ENCODE assay signal across 1 cellular context in genomic region chr1:36469163-36469562, GRCh38.
TF ChIP-seq lines count a peak whose summit lies in the region.

No MANE protein-coding gene starts in this region.

TF ChIP-seq in K562, 482 proteins besides CTCF, POLR2A, EP300 and RAD21:
- TF ChIP-seq JUN (IDR thresholded peaks at IDR 0.05; ENCODE audit: borderline replicate concordance, low read depth, low read length) = no peak
- no peak for TF ChIP-seq JUN (CRISPR knock-in tag; IDR thresholded peaks at IDR 0.05; ENCODE audit: borderline replicate concordance)
- no peak for TF ChIP-seq CSDE1 (IDR thresholded peaks at IDR 0.05)
- TF ChIP-seq SETDB1 (IDR thresholded peaks at IDR 0.05; ENCODE audit: low read length) = no peak
- TF ChIP-seq ATF7 (IDR thresholded peaks at IDR 0.05) = no peak
- TF ChIP-seq ARID4B (CRISPR knock-in tag; IDR thresholded peaks at IDR 0.05) = no peak
- no peak for TF ChIP-seq ZNF12 (CRISPR knock-in tag; IDR thresholded peaks at IDR 0.05)
- TF ChIP-seq BCOR (IDR thresholded peaks at IDR 0.05) = peak; percentile 64
- TF ChIP-seq RBM15 (IDR thresholded peaks at IDR 0.05; ENCODE audit: insufficient read depth, low read length) = no peak
- TF ChIP-seq FOXM1 (IDR thresholded peaks at IDR 0.05; ENCODE audit: low read depth) = no peak
- no peak for TF ChIP-seq FOXM1 (CRISPR knock-in tag; IDR thresholded peaks at IDR 0.05; ENCODE audit: low read depth)
- no peak for TF ChIP-seq ZEB2 (IDR thresholded peaks at IDR 0.05)
- no peak for TF ChIP-seq ATF1 (CRISPR knock-in tag; IDR thresholded peaks at IDR 0.05)
- TF ChIP-seq ATF1 (tag; IDR thresholded peaks at IDR 0.05) = no peak
- no peak for TF ChIP-seq RAD51 (IDR thresholded peaks at IDR 0.05; ENCODE audit: borderline replicate concordance, low read depth)
- TF ChIP-seq ZNF740 (CRISPR knock-in tag; IDR thresholded peaks at IDR 0.05) = no peak
- no peak for TF ChIP-seq ZNF740 (tag; IDR thresholded peaks at IDR 0.05)
- TF ChIP-seq ZNF121 (CRISPR knock-in tag; conservative IDR thresholded peaks at IDR 0.05) = no peak
- no peak for TF ChIP-seq RFX5 (IDR thresholded peaks at IDR 0.05; ENCODE audit: low read depth, low read length)
- TF ChIP-seq, protein P1, sequence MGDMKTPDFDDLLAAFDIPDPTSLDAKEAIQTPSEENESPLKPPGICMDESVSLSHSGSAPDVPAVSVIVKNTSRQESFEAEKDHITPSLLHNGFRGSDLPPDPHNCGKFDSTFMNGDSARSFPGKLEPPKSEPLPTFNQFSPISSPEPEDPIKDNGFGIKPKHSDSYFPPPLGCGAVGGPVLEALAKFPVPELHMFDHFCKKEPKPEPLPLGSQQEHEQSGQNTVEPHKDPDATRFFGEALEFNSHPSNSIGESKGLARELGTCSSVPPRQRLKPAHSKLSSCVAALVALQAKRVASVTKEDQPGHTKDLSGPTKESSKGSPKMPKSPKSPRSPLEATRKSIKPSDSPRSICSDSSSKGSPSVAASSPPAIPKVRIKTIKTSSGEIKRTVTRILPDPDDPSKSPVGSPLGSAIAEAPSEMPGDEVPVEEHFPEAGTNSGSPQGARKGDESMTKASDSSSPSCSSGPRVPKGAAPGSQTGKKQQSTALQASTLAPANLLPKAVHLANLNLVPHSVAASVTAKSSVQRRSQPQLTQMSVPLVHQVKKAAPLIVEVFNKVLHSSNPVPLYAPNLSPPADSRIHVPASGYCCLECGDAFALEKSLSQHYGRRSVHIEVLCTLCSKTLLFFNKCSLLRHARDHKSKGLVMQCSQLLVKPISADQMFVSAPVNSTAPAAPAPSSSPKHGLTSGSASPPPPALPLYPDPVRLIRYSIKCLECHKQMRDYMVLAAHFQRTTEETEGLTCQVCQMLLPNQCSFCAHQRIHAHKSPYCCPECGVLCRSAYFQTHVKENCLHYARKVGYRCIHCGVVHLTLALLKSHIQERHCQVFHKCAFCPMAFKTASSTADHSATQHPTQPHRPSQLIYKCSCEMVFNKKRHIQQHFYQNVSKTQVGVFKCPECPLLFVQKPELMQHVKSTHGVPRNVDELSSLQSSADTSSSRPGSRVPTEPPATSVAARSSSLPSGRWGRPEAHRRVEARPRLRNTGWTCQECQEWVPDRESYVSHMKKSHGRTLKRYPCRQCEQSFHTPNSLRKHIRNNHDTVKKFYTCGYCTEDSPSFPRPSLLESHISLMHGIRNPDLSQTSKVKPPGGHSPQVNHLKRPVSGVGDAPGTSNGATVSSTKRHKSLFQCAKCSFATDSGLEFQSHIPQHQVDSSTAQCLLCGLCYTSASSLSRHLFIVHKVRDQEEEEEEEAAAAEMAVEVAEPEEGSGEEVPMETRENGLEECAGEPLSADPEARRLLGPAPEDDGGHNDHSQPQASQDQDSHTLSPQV (IDR thresholded peaks at IDR 0.05) = no peak
- TF ChIP-seq TRIM24 (IDR thresholded peaks at IDR 0.05) = peak in 1 of 2 experiments; percentile 37; a peak in 1 of 4 replicates
- no peak for TF ChIP-seq FOXA3 (CRISPR knock-in tag; conservative IDR thresholded peaks at IDR 0.05 in 1 of 2, IDR thresholded peaks at IDR 0.05 in 1 of 2)
- TF ChIP-seq ZNF75A (CRISPR knock-in tag; IDR thresholded peaks at IDR 0.05) = no peak
- TF ChIP-seq EGR1 (conservative IDR thresholded peaks at IDR 0.05) = no peak
- TF ChIP-seq KDM1A (IDR thresholded peaks at IDR 0.05) = 0 out of 4 replicates have a peak, but pooled peaks of 1 of the 2 experiments have one; percentile 7
- TF ChIP-seq ZNF444 (CRISPR knock-in tag; IDR thresholded peaks at IDR 0.05) = no peak
- TF ChIP-seq TRIM28 (IDR thresholded peaks at IDR 0.05) = no peak
- no peak for TF ChIP-seq ATF2 (CRISPR knock-in tag; IDR thresholded peaks at IDR 0.05)
- TF ChIP-seq ZKSCAN3 (CRISPR knock-in tag; IDR thresholded peaks at IDR 0.05) = peak; percentile 98
